ENCODE assay signal across 37 cellular contexts in genomic region chr10:104631946-104632345, GRCh38. TPM values are rescaled to one million over a fixed set of nuclear protein-coding genes. Genes with fewer than 3 reads are reported as not detected.
"Had no signal": no experiment of that assay in that cellular context is flagged by ENCODE, and none has a peak within 500 bp of the region (broad histone marks: within the 10 kb centered on the region; RNA-seq: fewer than 3 reads in every experiment).

No MANE protein-coding gene starts in this region.

- ATAC-seq: activated naive CD4-positive, alpha-beta T cell treated with anti-CD3 and anti-CD28 coated beads, Interleukin-2, amount 50 U/mL, for 72 hours; activated naive CD8-positive, alpha-beta T cell treated with anti-CD3 and anti-CD28 coated beads, Interleukin-2, amount 50 U/mL, for 24 hours; activated T-cell treated with anti-CD3 and anti-CD28 coated beads, Interleukin-2, amount 50 U/mL, for 4 hours; activated T-cell treated with anti-CD3 and anti-CD28 coated beads, Interleukin-2, amount 50 U/mL, for 72 hours; activated T-helper 17 cell treated with anti-CD3 and anti-CD28 coated beads, Interleukin-2, amount 50 U/mL, for 72 hours; body of pancreas had no signal

- H3K27me3 ChIP-seq: ascending aorta, brain microvascular endothelial cell had no signal

- H3K27ac ChIP-seq: adrenal gland, ascending aorta, body of pancreas, brain microvascular endothelial cell, breast epithelium, cardiac muscle cell had no signal

- H3K9me3 ChIP-seq: adrenal gland, ascending aorta, body of pancreas, breast epithelium had no signal

- DNase-seq: activated effector memory CD4-positive, alpha-beta T cell treated with anti-CD3 and anti-CD28 coated beads, Interleukin-2, amount 50 U/mL, for 16 hours; activated effector memory CD4-positive, alpha-beta T cell treated with Interleukin-2 at 50 U/mL for 16 hours; activated gamma-delta T cell; activated gamma-delta T cell treated with Interleukin-2 at 50 U/mL for 16 hours; activated naive CD4-positive, alpha-beta T cell; activated naive CD4-positive, alpha-beta T cell treated with anti-CD3 and anti-CD28 coated beads for 36 hours; activated naive CD4-positive, alpha-beta T cell treated with anti-CD3 and anti-CD28 coated beads, Interleukin-2, amount 10 ng/mL, durations not matched to agents 7 days and 5 days; activated naive CD4-positive, alpha-beta T cell treated with anti-CD3 and anti-CD28 coated beads, Interleukin-2, amount 50 U/mL, for 16 hours; activated naive CD4-positive, alpha-beta T cell treated with Interleukin-2 at 50 U/mL for 16 hours; activated naive CD8-positive, alpha-beta T cell treated with anti-CD3 and anti-CD28 coated beads for 36 hours; activated naive CD8-positive, alpha-beta T cell treated with anti-CD3 and anti-CD28 coated beads, Interleukin-2, amount 10 ng/mL, durations not matched to agents 7 days and 5 days; activated naive CD8-positive, alpha-beta T cell treated with anti-CD3 and anti-CD28 coated beads, Interleukin-2, amount 50 U/mL, for 24 hours; activated T-cell treated with anti-CD3 and anti-CD28 coated beads, Interleukin-2, amount 50 U/mL, for 1 hour; activated T-cell treated with anti-CD3 and anti-CD28 coated beads, Interleukin-2, amount 50 U/mL, for 24 hours; activated T-cell treated with anti-CD3 and anti-CD28 coated beads, Interleukin-2, amount 50 U/mL, for 4 hours; activated T-cell treated with anti-CD3 and anti-CD28 coated beads, Interleukin-2, amount 50 U/mL, for 48 hours; activated T-cell treated with anti-CD3 and anti-CD28 coated beads, Interleukin-2, amount 50 U/mL, for 72 hours; adrenal gland; amniotic stem cell; amygdala; anterior cingulate cortex; aorta; body of pancreas; brain microvascular endothelial cell; caudate nucleus; central memory CD4-positive, alpha-beta T cell; cerebellar nuclear complex had no signal

- H3K4me1 ChIP-seq: adrenal gland, ascending aorta, body of pancreas, breast epithelium had no signal

- H3K36me3 ChIP-seq: adrenal gland, ascending aorta, brain microvascular endothelial cell, breast epithelium, cardiac muscle cell had no signal

- H3K4me3 ChIP-seq: adrenal gland, ascending aorta, body of pancreas, breast epithelium, cardiac muscle cell had no signal

RNA-seq across cellular contexts. Expression of gene SORCS3, which starts 9.1 kb away (rescaled TPM):
- total RNA-seq: activated naive CD4-positive, alpha-beta T cell treated with anti-CD3 and anti-CD28 coated beads for 36 hours; activated naive CD4-positive, alpha-beta T cell treated with anti-CD3 and anti-CD28 coated beads, Interleukin-2, amount 50 U/mL, for 72 hours; activated naive CD8-positive, alpha-beta T cell treated with anti-CD3 and anti-CD28 coated beads for 36 hours; activated naive CD8-positive, alpha-beta T cell treated with anti-CD3 and anti-CD28 coated beads, Interleukin-2, amount 10 ng/mL, durations not matched to agents 7 days and 5 days; activated T-cell treated with anti-CD3 and anti-CD28 coated beads, Interleukin-2, amount 50 U/mL, for 4 hours; activated T-cell treated with anti-CD3 and anti-CD28 coated beads, Interleukin-2, amount 50 U/mL, for 72 hours; activated T-helper 1 cell treated with anti-CD3 and anti-CD28 coated beads, Interleukin-12 subunit alpha, Interleukin-12 subunit beta, Interleukin-2, Interleukin-4 antibody, amounts not matched to agents 30 ng/mL and 10 ng/mL and 1 ng/mL, durations not matched to agents 14 hours and 24 hours and 36 hours; activated T-helper 17 cell treated with anti-CD3 and anti-CD28 coated beads, Interleukin-2, amount 50 U/mL, for 72 hours; activated T-helper 2 cell treated with anti-CD3 and anti-CD28 coated beads, Interferon-gamma antibody, Interleukin-2, Interleukin-4, amounts not matched to agents 10 μg/mL and 5 μg/mL and 100 μg/mL, durations not matched to agents 14 hours and 24 hours and 36 hours; ascending aorta; body of pancreas; bronchial epithelial cell; cardiac septum; chondrocyte had no signal
